ENCODE assay signal across 19 cellular contexts in the genomic region with DNA sequence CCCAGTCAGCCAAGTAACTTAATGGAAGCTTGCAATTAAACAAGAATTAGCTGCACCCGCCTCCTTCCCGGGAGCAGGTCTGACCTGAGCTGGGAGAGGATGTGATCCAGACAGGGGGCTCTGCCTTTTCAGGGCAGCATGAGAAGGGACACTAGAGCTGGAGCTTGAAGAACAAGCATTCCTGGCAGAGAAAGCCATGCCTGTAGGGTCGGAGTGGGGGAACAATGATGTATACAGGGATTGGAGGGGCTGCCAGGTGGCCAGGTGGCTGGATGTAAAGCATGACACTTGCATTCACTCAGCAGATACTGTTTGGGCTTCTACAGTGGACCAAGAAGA.
DNase-seq lines count a peak whose midpoint lies in the region; ATAC-seq, FAIRE-seq and TF ChIP-seq lines count a peak whose summit lies in the region.
"Had no signal": no experiment of that assay in that cellular context is flagged by ENCODE, and none has a peak within 500 bp of the region (broad histone marks: within the 10 kb centered on the region; RNA-seq: fewer than 3 reads in every experiment).

No MANE protein-coding gene starts in this region.

- no peak for DNase-seq in A549 (ENCODE audit: low read depth in 1 of 2, low spot score in 1 of 2)
- no peak for DNase-seq in IMR-90
- no peak for DNase-seq in glutamatergic neuron
- DNase-seq in neural progenitor cell (ENCODE audit: low spot score): no peak
- no peak for DNase-seq in CD8-positive, alpha-beta memory T cell
- no peak for DNase-seq in NCI-H2081 (lab: John Stamatoyannopoulos, UW)
- no peak for DNase-seq in erythroblast (lab: John Stamatoyannopoulos, UW)
- DNase-seq: CD4-positive, alpha-beta memory T cell; Kasumi-1; NCI-H1694; NCI-H2081 treated with DMSO at 0.1 percent for 48 hours; NCI-H446; NCI-H526; OCI-M1; Right ventricle myocardium superior had no signal

- WGBS in A549 (ENCODE audit: missing lambda C conversion rate): 93% methylated on average over 3 of the region's 3 CpGs
- 100% methylated on average over 1 of the region's 3 CpGs; no CpG with 5 or more reads in 1 of the 2 experiments for WGBS in IMR-90 (ENCODE audit: extremely low coverage in 2 of 2, insufficient read length in 1 of 2), 2 experiments

- H3K4me2 ChIP-seq in A549 (peak overlapping the region; percentile 84; the same call in 1 of the 3 replicates), IMR-90 (ENCODE audit: low read depth, low read length) (no peak overlapping the region), neural progenitor cell (peak overlapping the region; percentile 12)

- H3K9me3 ChIP-seq in A549 (no peaks in the 10 kb centered on the region), IMR-90 (ENCODE audit: control insufficient read depth, insufficient read depth, low read length) (no peaks in the 10 kb centered on the region), neural progenitor cell (ENCODE audit: low read depth) (no peaks in the 10 kb centered on the region)
- H3K9me3 ChIP-seq in CD8-positive, alpha-beta memory T cell (ENCODE audit: low read length): no peaks in the 10 kb centered on the region
- H3K9me3 ChIP-seq: BLaER1 treated with 17β-estradiol and CSF1 and Interleukin-3, amounts not matched to agents 10 nM and 100 nM had no signal

- H3K27ac ChIP-seq in A549: peak overlapping the region; percentile 96 to 98
- H3K27ac ChIP-seq in IMR-90 (ENCODE audit: insufficient read depth, low read length): no peak overlapping the region
- H3K27ac ChIP-seq in neural progenitor cell: no peak overlapping the region
- no peak overlapping the region for H3K27ac ChIP-seq in CD8-positive, alpha-beta memory T cell (ENCODE audit: low read depth, low read length)
- H3K27ac ChIP-seq: BLaER1 treated with 17β-estradiol and CSF1 and Interleukin-3, amounts not matched to agents 10 nM and 100 nM had no signal

- POLR2A ChIA-PET in A549 (lab: Yijun Ruan, JAX): no interaction called here
- POLR2A ChIA-PET in IMR-90 (lab: Charles Lee; ENCODE audit: unreplicated experiment): interaction anchor here (0.6 kb wide), 1 partner anchor 113 kb away, joined by 3 read pairs; no protein-coding TSS in a partner anchor
- POLR2A ChIA-PET in CD8-positive, alpha-beta memory T cell (lab: Charles Lee): no interaction called here

- H3K4me3 ChIP-seq in A549 (no peak overlapping the region), IMR-90 (ENCODE audit: insufficient read depth, low read depth, low read length) (no peak overlapping the region), neural progenitor cell (no peak overlapping the region)
- no peak overlapping the region for H3K4me3 ChIP-seq in CD8-positive, alpha-beta memory T cell (ENCODE audit: low read length)
- H3K4me3 ChIP-seq: BLaER1 treated with 17β-estradiol and CSF1 and Interleukin-3, amounts not matched to agents 10 nM and 100 nM had no signal

- H3K56ac ChIP-seq in IMR-90 (ENCODE audit: extremely low read depth, insufficient read depth, low read length): no peak overlapping the region

- no peak overlapping the region; the same call in 1 of the 2 replicates for H3K4ac ChIP-seq in IMR-90 (ENCODE audit: low read depth, low read length)

- no peak overlapping the region for H4K5ac ChIP-seq in IMR-90 (ENCODE audit: low read depth, low read length)

- no peak for TF ChIP-seq POLR2A in A549 (IDR thresholded peaks at IDR 0.05; ENCODE audit: low read length)
- TF ChIP-seq POLR2A in IMR-90 (IDR thresholded peaks at IDR 0.05; ENCODE audit: low read depth, low read length): no peak
- TF ChIP-seq POLR2A in erythroblast (IDR thresholded peaks at IDR 0.05; ENCODE audit: low read length): no peak

- no peak overlapping the region for H3K9ac ChIP-seq in IMR-90 (ENCODE audit: low read depth, low read length)
- H3K9ac ChIP-seq in neural progenitor cell: no peak overlapping the region

- dilution Hi-C loops in IMR-90 (cut with HindIII; ENCODE audit: low sequenced_read_pairs, unreplicated experiment): no loop called here

- no peak overlapping the region for H2AK9ac ChIP-seq in IMR-90 (replicated peaks; ENCODE audit: low read depth, low read length, poor library complexity)

- BruUV-seq in IMR-90 (replicated peaks; lab: Mats Ljungman, UMichigan): no TSS peak

- H3K27me3 Mint-ChIP-seq in glutamatergic neuron (ENCODE audit: unreplicated experiment) (peaks cover 9% of the 10 kb centered on the region), neural progenitor cell (ENCODE audit: insufficient read depth, low read depth) (peaks cover 10% of the 10 kb centered on the region)
- H3K27me3 Mint-ChIP-seq in CD8-positive, alpha-beta memory T cell: no peaks in the 10 kb centered on the region

- H2BK20ac ChIP-seq in IMR-90 (ENCODE audit: low read depth, low read length): no peak overlapping the region

- peaks cover 99% of the 10 kb centered on the region for H4K20me1 ChIP-seq in IMR-90 (ENCODE audit: insufficient read depth, low read length)
- H4K20me1 ChIP-seq in neural progenitor cell (ENCODE audit: low read depth): no peaks in the 10 kb centered on the region

- H3K4me1 Mint-ChIP-seq in glutamatergic neuron (ENCODE audit: low read depth, unreplicated experiment) (peaks cover 71% of the 10 kb centered on the region), neural progenitor cell (peaks cover 71% of the 10 kb centered on the region)
- peaks cover 24 to 58% (median 31%) of the 10 kb centered on the region in 3 donors for H3K4me1 Mint-ChIP-seq in CD8-positive, alpha-beta memory T cell

- no peak for FAIRE-seq in A549 (lab: Jason Lieb, UNC)
- FAIRE-seq: G401.6, GM12892 had no signal

- no peak overlapping the region for H4K8ac ChIP-seq in IMR-90 (ENCODE audit: low read depth in 2 of 2, low read length in 2 of 2)

- peaks cover 59% of the 10 kb centered on the region for H3K9me1 ChIP-seq in IMR-90 (ENCODE audit: insufficient read depth, low read length)

- H3K79me2 ChIP-seq in neural progenitor cell (ENCODE audit: low read depth): no peaks in the 10 kb centered on the region

- H2AFZ ChIP-seq in IMR-90 (replicated peaks; ENCODE audit: low read length, poor library complexity) (no peak overlapping the region), neural progenitor cell (replicated peaks) (no peak overlapping the region)

- peaks cover 8% of the 10 kb centered on the region for H3K36me3 Mint-ChIP-seq in glutamatergic neuron (ENCODE audit: unreplicated experiment)
- H3K36me3 Mint-ChIP-seq in neural progenitor cell: no peaks in the 10 kb centered on the region
- H3K36me3 Mint-ChIP-seq in CD8-positive, alpha-beta memory T cell: peaks cover 0 to 5% (median 5%) of the 10 kb centered on the region in 3 donors

- CTCF ChIA-PET in A549 (lab: Yijun Ruan, JAX): interaction anchor here (0.6 to 1.5 kb wide), 5 partner anchors 11 to 125 kb away, joined by 3 to 4 read pairs (median 3); no protein-coding TSS in a partner anchor
- CTCF ChIA-PET in IMR-90 (lab: Yijun Ruan, JAX): no interaction called here
- CTCF ChIA-PET in CD8-positive, alpha-beta memory T cell (lab: Charles Lee): interaction anchor here (1.5 kb wide), 1 partner anchor 27 kb away, joined by 3 read pairs; no protein-coding TSS in a partner anchor

- H2AK5ac ChIP-seq in IMR-90 (ENCODE audit: low read depth, low read length): no peak overlapping the region; the same call in 1 of the 2 replicates

- no peak overlapping the region for H3K4me3 Mint-ChIP-seq in glutamatergic neuron (ENCODE audit: unreplicated experiment)
- H3K4me3 Mint-ChIP-seq in neural progenitor cell: no peak overlapping the region
- H3K4me3 Mint-ChIP-seq in CD8-positive, alpha-beta memory T cell: no peak overlapping the region

- intact Hi-C loops in IMR-90 (cut with micrococcal nuclease): loop anchor here (5.0 kb wide), 1 partner anchor 113 kb away; a partner anchor contains a TSS

- H3K27ac Mint-ChIP-seq in glutamatergic neuron (ENCODE audit: unreplicated experiment) (peak overlapping the region; percentile 78), neural progenitor cell (no peak overlapping the region)
- H3K27ac Mint-ChIP-seq in CD8-positive, alpha-beta memory T cell: no peak overlapping the region

- peaks cover 36% of the 10 kb centered on the region for H3F3A ChIP-seq in neural progenitor cell (ENCODE audit: low read depth)

- TF ChIP-seq RAD21 in A549 (conservative IDR thresholded peaks at IDR 0.05 in 1 of 2, IDR thresholded peaks at IDR 0.05 in 1 of 2) (no peak), IMR-90 (IDR thresholded peaks at IDR 0.05; ENCODE audit: low read length) (no peak)

- no peak for ATAC-seq in A549
- ATAC-seq in IMR-90 (ENCODE audit: low read depth): no peak
- no peak for ATAC-seq in GM18511 (IDR thresholded peaks at IDR 0.05; ENCODE audit: unreplicated experiment)

- no peak overlapping the region; the same call in 1 of the 2 replicates for H3K14ac ChIP-seq in IMR-90 (replicated peaks; ENCODE audit: low read depth, low read length)

- no peak overlapping the region for H2BK120ac ChIP-seq in IMR-90 (ENCODE audit: low read depth, low read length)

- H4K91ac ChIP-seq in IMR-90 (ENCODE audit: insufficient read depth, low read depth, low read length): no peak overlapping the region

- peaks cover 73% of the 10 kb centered on the region for H3K4me1 ChIP-seq in A549
- H3K4me1 ChIP-seq in IMR-90 (ENCODE audit: control insufficient read depth, insufficient read depth, low read length): peaks cover 51% of the 10 kb centered on the region
- H3K4me1 ChIP-seq in neural progenitor cell: peaks cover 57% of the 10 kb centered on the region
- peaks cover 13% of the 10 kb centered on the region for H3K4me1 ChIP-seq in CD8-positive, alpha-beta memory T cell (ENCODE audit: insufficient read depth, low read length)

- H3K9me3 Mint-ChIP-seq in glutamatergic neuron (ENCODE audit: unreplicated experiment) (peaks cover 23% of the 10 kb centered on the region), neural progenitor cell (no peaks in the 10 kb centered on the region)
- no peaks in the 10 kb centered on the region for H3K9me3 Mint-ChIP-seq in CD8-positive, alpha-beta memory T cell
- H3K9me3 Mint-ChIP-seq: CD4-positive, alpha-beta memory T cell had no signal

- peak overlapping the region; percentile 5; the same call in 1 of the 2 replicates for H3K23ac ChIP-seq in IMR-90 (ENCODE audit: low read depth, low read length)

- H3K18ac ChIP-seq in IMR-90 (ENCODE audit: low read depth, low read length): no peak overlapping the region; the same call in 1 of the 2 replicates

- no peak for TF ChIP-seq CTCF in A549 (IDR thresholded peaks at IDR 0.05)
- no peak for TF ChIP-seq CTCF in IMR-90 (conservative IDR thresholded peaks at IDR 0.05; ENCODE audit: low read depth, low read length)
- no peak for TF ChIP-seq CTCF in glutamatergic neuron (IDR thresholded peaks at IDR 0.05; ENCODE audit: partially characterized antibody, unreplicated experiment)
- TF ChIP-seq CTCF in neural progenitor cell (IDR thresholded peaks at IDR 0.05): no peak

- peaks cover 62 to 97% of the 10 kb centered on the region in 2 experiments for H3K79me1 ChIP-seq in IMR-90 (ENCODE audit: low read depth in 1 of 2, low read length in 2 of 2)

- H3K27me3 ChIP-seq in IMR-90 (ENCODE audit: control insufficient read depth, insufficient read depth, low read length) (no peaks in the 10 kb centered on the region), neural progenitor cell (no peaks in the 10 kb centered on the region)
- H3K27me3 ChIP-seq in CD8-positive, alpha-beta memory T cell (ENCODE audit: insufficient read depth, low read length, poor library complexity, severe bottlenecking): no peaks in the 10 kb centered on the region

- no peak for TF ChIP-seq EP300 in A549 (IDR thresholded peaks at IDR 0.05)

- in situ Hi-C loops in IMR-90 (cut with MboI; ENCODE audit: low sequenced_read_pairs): no loop called here

- H2BK15ac ChIP-seq in IMR-90 (ENCODE audit: low read depth, low read length): no peak overlapping the region

- H3K36me3 ChIP-seq in IMR-90 (ENCODE audit: control insufficient read depth, insufficient read depth, low read length): peaks cover 9% of the 10 kb centered on the region; the same call in 1 of the 2 replicates
- H3K36me3 ChIP-seq in neural progenitor cell: no peaks in the 10 kb centered on the region
- no peaks in the 10 kb centered on the region for H3K36me3 ChIP-seq in CD8-positive, alpha-beta memory T cell (ENCODE audit: insufficient read depth, low read length)
- H3K36me3 ChIP-seq: BLaER1 treated with 17β-estradiol and CSF1 and Interleukin-3, amounts not matched to agents 10 nM and 100 nM had no signal

- H2BK5ac ChIP-seq in IMR-90 (ENCODE audit: low read depth, low read length, poor library complexity, severe bottlenecking): no peak overlapping the region

Comparison
In these comparisons a context has a peak if more than half of its experiments do, and no peak if none do; other contexts are left out.
1. H3K27ac ChIP-seq: peak in A549 (2 of 2); none in IMR-90 (single experiment), neural progenitor cell (single experiment) and CD8-positive, alpha-beta memory T cell (single experiment).